25 cellular contexts compared by ENCODE assay signal in the genomic region with DNA sequence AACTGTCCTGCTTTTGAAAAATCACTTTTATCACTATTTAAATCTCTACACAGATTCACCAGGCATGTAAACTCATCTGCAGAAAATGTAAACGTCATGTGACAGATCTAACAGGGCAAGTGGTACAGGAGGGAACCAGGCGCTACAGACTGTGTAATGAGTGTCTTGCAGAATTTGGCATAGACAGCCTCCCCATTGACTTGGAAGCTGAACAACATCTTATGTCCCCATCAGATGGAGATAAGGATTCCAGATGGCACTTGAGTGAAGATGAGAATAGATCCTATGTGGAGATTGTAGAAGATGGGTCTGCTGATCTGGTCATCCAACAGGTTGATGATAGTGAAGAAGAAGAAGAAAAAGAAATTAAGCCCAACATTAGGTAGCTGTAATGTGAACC.
"Had no signal": no experiment of that assay in that cellular context is flagged by ENCODE, and none has a peak within 500 bp of the region (broad histone marks: within the 10 kb centered on the region; RNA-seq: fewer than 3 reads in every experiment).

No MANE protein-coding gene starts in this region.

- FAIRE-seq: keratinocyte, urothelium cell line had no signal

- H3K4me1 Mint-ChIP-seq: mesothelial cell of epicardium; naive B cell; natural killer cell; stimulated activated memory B cell treated with anti-CD40 and anti-IgM and Interleukin-4, amounts not matched to agents 10 μg/mL and 1 μg/mL and 100 μg/mL, for 72 hours; stimulated activated naive CD8-positive, alpha-beta T cell treated with anti-CD3 and anti-CD28 coated beads, Interleukin-15, amount 100 ng/mL, for 72 hours had no signal

- H3K36me3 Mint-ChIP-seq: naive B cell, natural killer cell had no signal

- H3K4me3 ChIP-seq: lung, ovary, right atrium auricular region, right lobe of liver, smooth muscle cell, tibial nerve, upper lobe of left lung had no signal

- H3K9me3 Mint-ChIP-seq: mesothelial cell of epicardium; naive B cell; natural killer cell; stimulated activated memory B cell treated with anti-CD40 and anti-IgM and Interleukin-4, amounts not matched to agents 10 μg/mL and 1 μg/mL and 100 μg/mL, for 72 hours; stimulated activated naive CD8-positive, alpha-beta T cell treated with anti-CD3 and anti-CD28 coated beads, Interleukin-15, amount 100 ng/mL, for 72 hours had no signal

- H3K27ac ChIP-seq: ovary, right atrium auricular region, right lobe of liver, tibial nerve, upper lobe of left lung had no signal

- H3K4me1 ChIP-seq: right atrium auricular region, right lobe of liver, tibial nerve, upper lobe of left lung had no signal

- H3K27me3 Mint-ChIP-seq: naive B cell; progenitor cell of endocrine pancreas; stimulated activated memory B cell treated with anti-CD40 and anti-IgM and Interleukin-4, amounts not matched to agents 10 μg/mL and 1 μg/mL and 100 μg/mL, for 72 hours; stimulated activated naive CD8-positive, alpha-beta T cell treated with anti-CD3 and anti-CD28 coated beads, Interleukin-15, amount 100 ng/mL, for 72 hours had no signal

- H3K4me2 ChIP-seq: smooth muscle cell had no signal

- DNase-seq: hippocampal formation; kidney glomerular epithelial cell; left cardiac atrium; mesendoderm; naive B cell; natural killer cell; ovary; right lobe of liver; stimulated activated CD4-positive, alpha-beta T cell treated with anti-CD3 and anti-CD28 coated beads, Interleukin-1b, Interleukin-23, amount 100 ng/mL, for 48 hours; stimulated activated CD4-positive, alpha-beta T cell treated with anti-CD3 and anti-CD28 coated beads, Interleukin-2, amount 100 ng/mL, for 48 hours; stimulated activated CD4-positive, alpha-beta T cell treated with anti-CD3 and anti-CD28 coated beads, Interleukin-4, amount 100 ng/mL, for 4 hours; stimulated activated CD8-positive, alpha-beta memory T cell treated with anti-CD3 and anti-CD28 coated beads, Interleukin-4, amount 100 ng/mL, for 48 hours; stimulated activated naive CD4-positive, alpha-beta T cell treated with Interleukin-2 at 50 U/mL for 16 hours; stimulated activated naive CD8-positive, alpha-beta T cell treated with anti-CD3 and anti-CD28 coated beads, Interleukin-15, amount 100 ng/mL, for 72 hours; substantia nigra; upper lobe of left lung had no signal

- H3K9me3 ChIP-seq: ovary, right atrium auricular region, right lobe of liver, tibial nerve, upper lobe of left lung had no signal

- H3K36me3 ChIP-seq: ovary had no signal

- H3K4me3 Mint-ChIP-seq: mesothelial cell of epicardium; naive B cell; natural killer cell; stimulated activated memory B cell treated with anti-CD40 and anti-IgM and Interleukin-4, amounts not matched to agents 10 μg/mL and 1 μg/mL and 100 μg/mL, for 72 hours; stimulated activated naive CD8-positive, alpha-beta T cell treated with anti-CD3 and anti-CD28 coated beads, Interleukin-15, amount 100 ng/mL, for 72 hours had no signal

- H3K27ac Mint-ChIP-seq: mesothelial cell of epicardium; naive B cell; natural killer cell; progenitor cell of endocrine pancreas; stimulated activated memory B cell treated with anti-CD40 and anti-IgM and Interleukin-4, amounts not matched to agents 10 μg/mL and 1 μg/mL and 100 μg/mL, for 72 hours; stimulated activated naive CD8-positive, alpha-beta T cell treated with anti-CD3 and anti-CD28 coated beads, Interleukin-15, amount 100 ng/mL, for 72 hours had no signal

- H3K27me3 ChIP-seq: ovary, right atrium auricular region, right lobe of liver, tibial nerve, upper lobe of left lung had no signal
